ENCODE assay signal across 24 cellular contexts in genomic region chr20:49203011-49203410, GRCh38. TPM values are rescaled to one million over a fixed set of nuclear protein-coding genes. Genes with fewer than 3 reads are reported as not detected.
A peak's percentile ranks its signal among the peaks of the same experiment; 100 is the strongest.
DNase-seq lines count a peak whose midpoint lies in the region; ATAC-seq, FAIRE-seq and TF ChIP-seq lines count a peak whose summit lies in the region.
"Had no signal": no experiment of that assay in that cellular context is flagged by ENCODE, and none has a peak within 500 bp of the region (broad histone marks: within the 10 kb centered on the region; RNA-seq: fewer than 3 reads in every experiment).

No MANE protein-coding gene starts in this region.

- no peak for TF ChIP-seq RAD21 in A549 (conservative IDR thresholded peaks at IDR 0.05 in 1 of 2, IDR thresholded peaks at IDR 0.05 in 1 of 2)

- no peak overlapping the region for H3K4me3 ChIP-seq in A549
- no peak overlapping the region for H3K4me3 ChIP-seq in RWPE2 (ENCODE audit: severe bottlenecking)
- H3K4me3 ChIP-seq in sigmoid colon, result no peak overlapping the region
- H3K4me3 ChIP-seq in BE2C (ENCODE audit: low read depth, low read length), result no peak overlapping the region
- H3K4me3 ChIP-seq: BLaER1, GM12878, HAP-1 had no signal

- H3K4me2 ChIP-seq in A549, result no peak overlapping the region
- H3K4me2 ChIP-seq: BLaER1 had no signal

- no peak overlapping the region for H3K27ac ChIP-seq in A549
- no peak overlapping the region for H3K27ac ChIP-seq in RWPE2 (ENCODE audit: poor library complexity, severe bottlenecking)
- H3K27ac ChIP-seq in sigmoid colon, result no peak overlapping the region
- H3K27ac ChIP-seq: BLaER1, C4-2B had no signal

- CTCF ChIA-PET in A549 (lab: Yijun Ruan, JAX), result interaction anchor here (8.0 kb wide), 1 partner anchor 14 kb away, joined by 59 read pairs; no protein-coding TSS in a partner anchor

- TF ChIP-seq EP300 in A549 (IDR thresholded peaks at IDR 0.05), result no peak
- no peak for TF ChIP-seq EP300 in sigmoid colon (IDR thresholded peaks at IDR 0.05)

- WGBS in A549 (ENCODE audit: missing lambda C conversion rate), result 68% methylated on average over 7 of the region's 7 CpGs
- WGBS in sigmoid colon, 2 donors, result 91 to 96% methylated on average over 7 of the region's 7 CpGs

- TF ChIP-seq POLR2A in A549 (IDR thresholded peaks at IDR 0.05; ENCODE audit: low read length), result no peak
- no peak for TF ChIP-seq POLR2A in sigmoid colon (IDR thresholded peaks at IDR 0.05)

- H3K4me1 ChIP-seq in A549 (no peaks in the 10 kb centered on the region), RWPE2 (ENCODE audit: insufficient read depth, poor library complexity, severe bottlenecking) (no peaks in the 10 kb centered on the region), sigmoid colon (no peaks in the 10 kb centered on the region), BE2C (no peaks in the 10 kb centered on the region)
- H3K4me1 ChIP-seq: BLaER1, Caco-2, HAP-1 had no signal

- POLR2A ChIA-PET in A549 (lab: Yijun Ruan, JAX), result no interaction called here

- intact Hi-C loops in sigmoid colon (cut with DNase I), result no loop called here

- DNase-seq in A549 (ENCODE audit: low read depth in 1 of 2, low spot score in 1 of 2), result no peak
- peak; percentile 44 for DNase-seq in RWPE2 (ENCODE audit: low spot score)
- DNase-seq in mesenteric fat pad (ENCODE audit: low spot score), result peak; percentile 28
- DNase-seq in sigmoid colon, result peak; percentile 12
- DNase-seq in BE2C, result no peak
- no peak for DNase-seq in left lobe of liver (ENCODE audit: low spot score)
- DNase-seq: 8988T; CD4-positive, CD25-positive, alpha-beta regulatory T cell; CD8-positive, alpha-beta T cell; DMS 273 treated with DMSO at 0.1 percent for 48 hours; DMS79; EL; GDM1; GOT3; HFFc6 had no signal

- H3K36me3 ChIP-seq in RWPE2 (ENCODE audit: low read depth), result no peaks in the 10 kb centered on the region
- no peaks in the 10 kb centered on the region for H3K36me3 ChIP-seq in sigmoid colon
- no peaks in the 10 kb centered on the region for H3K36me3 ChIP-seq in BE2C
- H3K36me3 ChIP-seq: BLaER1, HAP-1 had no signal

- no peak for FAIRE-seq in A549 (lab: Jason Lieb, UNC)
- FAIRE-seq: D721Med, GM12878, GM19239, H54 had no signal

- no peak for ATAC-seq in A549
- no peak for ATAC-seq in RWPE2 (ENCODE audit: low read depth)
- ATAC-seq in HG03097 (IDR thresholded peaks at IDR 0.05; ENCODE audit: low FRiP score, unreplicated experiment), result no peak
- ATAC-seq in left lobe of liver, result no peak
- ATAC-seq: CD8-positive, alpha-beta T cell; GM12878 had no signal

- TF ChIP-seq CTCF in A549 (IDR thresholded peaks at IDR 0.05) (no peak), RWPE2 (IDR thresholded peaks at IDR 0.05; ENCODE audit: poor library complexity, severe bottlenecking) (no peak), sigmoid colon (IDR thresholded peaks at IDR 0.05) (no peak), BE2C (IDR thresholded peaks at IDR 0.05; ENCODE audit: low read depth, low read length) (no peak)

- H3K27me3 ChIP-seq in RWPE2 (ENCODE audit: insufficient read depth, poor library complexity, severe bottlenecking) (no peaks in the 10 kb centered on the region), sigmoid colon (no peaks in the 10 kb centered on the region), BE2C (no peaks in the 10 kb centered on the region)
- H3K27me3 ChIP-seq: BLaER1 had no signal

- H3K9me3 ChIP-seq in A549, result peaks cover 4% of the 10 kb centered on the region; the same call in 1 of the 3 replicates
- H3K9me3 ChIP-seq in RWPE2 (ENCODE audit: severe bottlenecking), result peaks cover 7% of the 10 kb centered on the region
- no peaks in the 10 kb centered on the region for H3K9me3 ChIP-seq in sigmoid colon
- no peaks in the 10 kb centered on the region; the same call in 1 of the 2 replicates for H3K9me3 ChIP-seq in BE2C
- H3K9me3 ChIP-seq: Caco-2, HAP-1 had no signal

TF ChIP-seq in A549, 52 proteins besides CTCF, POLR2A, EP300 and RAD21:
- TF ChIP-seq HES2 (IDR thresholded peaks at IDR 0.05) (no peak), KDM5A (IDR thresholded peaks at IDR 0.05) (no peak), REST (IDR thresholded peaks at IDR 0.05) (no peak), JUNB (IDR thresholded peaks at IDR 0.05) (no peak), HDAC2 (IDR thresholded peaks at IDR 0.05) (no peak), MAFK (IDR thresholded peaks at IDR 0.05; ENCODE audit: partially characterized antibody) (peak; percentile 68)

RNA-seq across cellular contexts. Expression of gene STAU1, which starts 14.9 kb away (rescaled TPM):
- polyA plus RNA-seq in A549 (2011; rRNA removed) (74.7 and 76.4 TPM in 2 replicates), A549 (2017; fragmentation: RNase III; extraction: RNeasy Plus Mini Kit Qiagen cat#74134 plus additional on column Dnase treatment) (59.6 to 64.0 TPM (median 60.8 TPM) in 3 replicates), sigmoid colon (10 to 100 TPM; 51.9 to 66.1 (median 58.3) TPM)
- 30.7 and 32.5 TPM in 2 replicates for polyA plus RNA-seq in A549 (2012; cell fraction: cytosol; rRNA removed)
- polyA plus RNA-seq in A549 (2012; cell fraction: nucleus; rRNA removed), result 18.4 and 27.6 TPM in 2 replicates
- polyA minus RNA-seq in A549 (2011; rRNA and poly(A)+ RNA removed), result 46.8 and 50.9 TPM in 2 replicates
- total RNA-seq in mesenteric fat pad (84.1 TPM), sigmoid colon (100 to 1,000 TPM in 1 of 4 donors, 10 to 100 TPM in 3; 82.8 to 110 (median 92.7) TPM), left lobe of liver (57.5 TPM)
- 71.9 TPM for polyA plus RNA-seq in BE2C (2012; ENCODE audit: insufficient read depth, insufficient read length, low read depth)

RNA-seq across cellular contexts. Expression of gene DDX27, which starts 16.2 kb away (rescaled TPM):
- 60.2 and 69.3 TPM in 2 replicates for polyA plus RNA-seq in A549 (2011; rRNA removed)
- 77.8 and 85.9 TPM in 2 replicates for polyA plus RNA-seq in A549 (2012; cell fraction: cytosol; rRNA removed)
- 118 and 136 TPM in 2 replicates for polyA plus RNA-seq in A549 (2012; cell fraction: nucleus; rRNA removed)
- 69.3 to 74.2 TPM (median 71.0 TPM) in 3 replicates for polyA plus RNA-seq in A549 (2017; fragmentation: RNase III; extraction: RNeasy Plus Mini Kit Qiagen cat#74134 plus additional on column Dnase treatment)
- polyA minus RNA-seq in A549 (2011; rRNA and poly(A)+ RNA removed), result 53.4 and 64.8 TPM in 2 replicates
- 29.8 TPM for total RNA-seq in mesenteric fat pad
- total RNA-seq in sigmoid colon, result 10 to 100 TPM; 23.5 to 28.2 (median 27.8) TPM
- polyA plus RNA-seq in sigmoid colon, result 10 to 100 TPM; 16.8 to 40.4 (median 22.2) TPM
- 162 TPM for polyA plus RNA-seq in BE2C (2012; ENCODE audit: insufficient read depth, insufficient read length, low read depth)
- 8.4 TPM for total RNA-seq in left lobe of liver

Comparison
In these comparisons a context has a peak if more than half of its experiments do, and no peak if none do; other contexts are left out.
1. DNase-seq: peak in RWPE2 (single experiment), mesenteric fat pad (single experiment) and sigmoid colon (single experiment); none in A549 (0 of 2), BE2C (single experiment) and left lobe of liver (single experiment).